ENCODE assay signal across 2 cellular contexts in the genomic region with DNA sequence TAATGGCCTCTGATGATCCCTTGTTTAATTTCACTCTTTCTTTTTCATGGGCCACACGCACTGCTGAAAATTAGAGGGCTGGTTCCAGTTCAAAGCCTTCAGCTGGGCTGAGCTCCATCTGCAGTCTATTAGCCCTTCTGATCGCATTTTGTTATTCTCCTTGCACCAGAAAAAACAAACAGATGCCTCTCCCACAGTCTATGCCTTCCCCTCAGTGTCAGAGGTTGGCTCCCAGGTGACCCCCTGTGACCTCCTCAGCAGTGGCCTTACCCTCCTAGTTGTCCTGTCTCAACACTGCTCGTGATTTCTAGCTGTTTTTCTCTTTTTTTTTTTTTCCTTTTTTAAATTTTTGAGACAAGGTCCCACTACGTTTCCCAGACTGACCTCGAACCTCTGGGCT.
TF ChIP-seq lines count a peak whose summit lies in the region.

No MANE protein-coding gene starts in this region.

TF ChIP-seq in A549, 52 proteins besides CTCF, POLR2A, EP300 and RAD21:
- TF ChIP-seq RNF2 (IDR thresholded peaks at IDR 0.05; ENCODE audit: borderline replicate concordance, low read depth) (no peak), SREBF2 (IDR thresholded peaks at IDR 0.05) (no peak), NFE2L2 (conservative IDR thresholded peaks at IDR 0.05; ENCODE audit: low read length) (no peak), GATA3 (IDR thresholded peaks at IDR 0.05; ENCODE audit: borderline replicate concordance) (no peak), ESRRA (IDR thresholded peaks at IDR 0.05; ENCODE audit: borderline replicate concordance, low read length) (no peak), SMC3 (IDR thresholded peaks at IDR 0.05) (no peak), PHF8 (IDR thresholded peaks at IDR 0.05; ENCODE audit: borderline replicate concordance, low read depth) (no peak), ZFP36 (IDR thresholded peaks at IDR 0.05; ENCODE audit: borderline replicate concordance, partially characterized antibody) (no peak), RARB (CRISPR knock-in tag; IDR thresholded peaks at IDR 0.05) (no peak)
- TF ChIP-seq, protein P1, sequence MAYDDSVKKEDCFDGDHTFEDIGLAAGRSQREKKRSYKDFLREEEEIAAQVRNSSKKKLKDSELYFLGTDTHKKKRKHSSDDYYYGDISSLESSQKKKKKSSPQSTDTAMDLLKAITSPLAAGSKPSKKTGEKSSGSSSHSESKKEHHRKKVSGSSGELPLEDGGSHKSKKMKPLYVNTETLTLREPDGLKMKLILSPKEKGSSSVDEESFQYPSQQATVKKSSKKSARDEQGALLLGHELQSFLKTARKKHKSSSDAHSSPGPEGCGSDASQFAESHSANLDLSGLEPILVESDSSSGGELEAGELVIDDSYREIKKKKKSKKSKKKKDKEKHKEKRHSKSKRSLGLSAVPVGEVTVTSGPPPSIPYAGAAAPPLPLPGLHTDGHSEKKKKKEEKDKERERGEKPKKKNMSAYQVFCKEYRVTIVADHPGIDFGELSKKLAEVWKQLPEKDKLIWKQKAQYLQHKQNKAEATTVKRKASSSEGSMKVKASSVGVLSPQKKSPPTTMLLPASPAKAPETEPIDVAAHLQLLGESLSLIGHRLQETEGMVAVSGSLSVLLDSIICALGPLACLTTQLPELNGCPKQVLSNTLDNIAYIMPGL (CRISPR knock-in tag; IDR thresholded peaks at IDR 0.05; ENCODE audit: borderline replicate concordance), result no peak

TF ChIP-seq in H1, 55 proteins besides CTCF, POLR2A, EP300 and RAD21:
- TF ChIP-seq KDM1A (IDR thresholded peaks at IDR 0.05; ENCODE audit: borderline replicate concordance, low read length) (no peak), SIRT6 (IDR thresholded peaks at IDR 0.05; ENCODE audit: low read length) (no peak), JUN (IDR thresholded peaks at IDR 0.05; ENCODE audit: low read depth, low read length) (no peak), TEAD4 (IDR thresholded peaks at IDR 0.05; ENCODE audit: low read depth, low read length) (no peak), TBP (IDR thresholded peaks at IDR 0.05; ENCODE audit: low read depth, low read length) (no peak), TAF1 (IDR thresholded peaks at IDR 0.05; ENCODE audit: low read depth, low read length) (no peak), RBBP5 (IDR thresholded peaks at IDR 0.05; ENCODE audit: borderline replicate concordance, low read depth, low read length) (no peak), BRCA1 (IDR thresholded peaks at IDR 0.05; ENCODE audit: low read depth, low read length) (no peak), CHD2 (IDR thresholded peaks at IDR 0.05; ENCODE audit: low read length) (no peak), NRF1 (IDR thresholded peaks at IDR 0.05; ENCODE audit: low read depth, low read length) (no peak), NANOG (IDR thresholded peaks at IDR 0.05; ENCODE audit: insufficient read depth, low read depth, low read length, poor library complexity, severe bottlenecking) (no peak), HDAC6 (IDR thresholded peaks at IDR 0.05; ENCODE audit: low read depth, low read length) (no peak), KDM5A (IDR thresholded peaks at IDR 0.05; ENCODE audit: low read length) (no peak), CEBPB (IDR thresholded peaks at IDR 0.05; ENCODE audit: low read depth, low read length) (no peak), RXRA (IDR thresholded peaks at IDR 0.05; ENCODE audit: insufficient read depth, low read depth, low read length) (no peak), HDAC2 (IDR thresholded peaks at IDR 0.05; ENCODE audit: borderline replicate concordance in 1 of 2, low read depth in 2 of 2, low read length in 2 of 2) (no peak)
- TF ChIP-seq, protein P2, sequence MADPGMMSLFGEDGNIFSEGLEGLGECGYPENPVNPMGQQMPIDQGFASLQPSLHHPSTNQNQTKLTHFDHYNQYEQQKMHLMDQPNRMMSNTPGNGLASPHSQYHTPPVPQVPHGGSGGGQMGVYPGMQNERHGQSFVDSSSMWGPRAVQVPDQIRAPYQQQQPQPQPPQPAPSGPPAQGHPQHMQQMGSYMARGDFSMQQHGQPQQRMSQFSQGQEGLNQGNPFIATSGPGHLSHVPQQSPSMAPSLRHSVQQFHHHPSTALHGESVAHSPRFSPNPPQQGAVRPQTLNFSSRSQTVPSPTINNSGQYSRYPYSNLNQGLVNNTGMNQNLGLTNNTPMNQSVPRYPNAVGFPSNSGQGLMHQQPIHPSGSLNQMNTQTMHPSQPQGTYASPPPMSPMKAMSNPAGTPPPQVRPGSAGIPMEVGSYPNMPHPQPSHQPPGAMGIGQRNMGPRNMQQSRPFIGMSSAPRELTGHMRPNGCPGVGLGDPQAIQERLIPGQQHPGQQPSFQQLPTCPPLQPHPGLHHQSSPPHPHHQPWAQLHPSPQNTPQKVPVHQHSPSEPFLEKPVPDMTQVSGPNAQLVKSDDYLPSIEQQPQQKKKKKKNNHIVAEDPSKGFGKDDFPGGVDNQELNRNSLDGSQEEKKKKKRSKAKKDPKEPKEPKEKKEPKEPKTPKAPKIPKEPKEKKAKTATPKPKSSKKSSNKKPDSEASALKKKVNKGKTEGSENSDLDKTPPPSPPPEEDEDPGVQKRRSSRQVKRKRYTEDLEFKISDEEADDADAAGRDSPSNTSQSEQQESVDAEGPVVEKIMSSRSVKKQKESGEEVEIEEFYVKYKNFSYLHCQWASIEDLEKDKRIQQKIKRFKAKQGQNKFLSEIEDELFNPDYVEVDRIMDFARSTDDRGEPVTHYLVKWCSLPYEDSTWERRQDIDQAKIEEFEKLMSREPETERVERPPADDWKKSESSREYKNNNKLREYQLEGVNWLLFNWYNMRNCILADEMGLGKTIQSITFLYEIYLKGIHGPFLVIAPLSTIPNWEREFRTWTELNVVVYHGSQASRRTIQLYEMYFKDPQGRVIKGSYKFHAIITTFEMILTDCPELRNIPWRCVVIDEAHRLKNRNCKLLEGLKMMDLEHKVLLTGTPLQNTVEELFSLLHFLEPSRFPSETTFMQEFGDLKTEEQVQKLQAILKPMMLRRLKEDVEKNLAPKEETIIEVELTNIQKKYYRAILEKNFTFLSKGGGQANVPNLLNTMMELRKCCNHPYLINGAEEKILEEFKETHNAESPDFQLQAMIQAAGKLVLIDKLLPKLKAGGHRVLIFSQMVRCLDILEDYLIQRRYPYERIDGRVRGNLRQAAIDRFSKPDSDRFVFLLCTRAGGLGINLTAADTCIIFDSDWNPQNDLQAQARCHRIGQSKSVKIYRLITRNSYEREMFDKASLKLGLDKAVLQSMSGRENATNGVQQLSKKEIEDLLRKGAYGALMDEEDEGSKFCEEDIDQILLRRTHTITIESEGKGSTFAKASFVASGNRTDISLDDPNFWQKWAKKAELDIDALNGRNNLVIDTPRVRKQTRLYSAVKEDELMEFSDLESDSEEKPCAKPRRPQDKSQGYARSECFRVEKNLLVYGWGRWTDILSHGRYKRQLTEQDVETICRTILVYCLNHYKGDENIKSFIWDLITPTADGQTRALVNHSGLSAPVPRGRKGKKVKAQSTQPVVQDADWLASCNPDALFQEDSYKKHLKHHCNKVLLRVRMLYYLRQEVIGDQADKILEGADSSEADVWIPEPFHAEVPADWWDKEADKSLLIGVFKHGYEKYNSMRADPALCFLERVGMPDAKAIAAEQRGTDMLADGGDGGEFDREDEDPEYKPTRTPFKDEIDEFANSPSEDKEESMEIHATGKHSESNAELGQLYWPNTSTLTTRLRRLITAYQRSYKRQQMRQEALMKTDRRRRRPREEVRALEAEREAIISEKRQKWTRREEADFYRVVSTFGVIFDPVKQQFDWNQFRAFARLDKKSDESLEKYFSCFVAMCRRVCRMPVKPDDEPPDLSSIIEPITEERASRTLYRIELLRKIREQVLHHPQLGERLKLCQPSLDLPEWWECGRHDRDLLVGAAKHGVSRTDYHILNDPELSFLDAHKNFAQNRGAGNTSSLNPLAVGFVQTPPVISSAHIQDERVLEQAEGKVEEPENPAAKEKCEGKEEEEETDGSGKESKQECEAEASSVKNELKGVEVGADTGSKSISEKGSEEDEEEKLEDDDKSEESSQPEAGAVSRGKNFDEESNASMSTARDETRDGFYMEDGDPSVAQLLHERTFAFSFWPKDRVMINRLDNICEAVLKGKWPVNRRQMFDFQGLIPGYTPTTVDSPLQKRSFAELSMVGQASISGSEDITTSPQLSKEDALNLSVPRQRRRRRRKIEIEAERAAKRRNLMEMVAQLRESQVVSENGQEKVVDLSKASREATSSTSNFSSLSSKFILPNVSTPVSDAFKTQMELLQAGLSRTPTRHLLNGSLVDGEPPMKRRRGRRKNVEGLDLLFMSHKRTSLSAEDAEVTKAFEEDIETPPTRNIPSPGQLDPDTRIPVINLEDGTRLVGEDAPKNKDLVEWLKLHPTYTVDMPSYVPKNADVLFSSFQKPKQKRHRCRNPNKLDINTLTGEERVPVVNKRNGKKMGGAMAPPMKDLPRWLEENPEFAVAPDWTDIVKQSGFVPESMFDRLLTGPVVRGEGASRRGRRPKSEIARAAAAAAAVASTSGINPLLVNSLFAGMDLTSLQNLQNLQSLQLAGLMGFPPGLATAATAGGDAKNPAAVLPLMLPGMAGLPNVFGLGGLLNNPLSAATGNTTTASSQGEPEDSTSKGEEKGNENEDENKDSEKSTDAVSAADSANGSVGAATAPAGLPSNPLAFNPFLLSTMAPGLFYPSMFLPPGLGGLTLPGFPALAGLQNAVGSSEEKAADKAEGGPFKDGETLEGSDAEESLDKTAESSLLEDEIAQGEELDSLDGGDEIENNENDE (IDR thresholded peaks at IDR 0.05; ENCODE audit: insufficient replicate concordance, low read length), result no peak
